In the genomic region with DNA sequence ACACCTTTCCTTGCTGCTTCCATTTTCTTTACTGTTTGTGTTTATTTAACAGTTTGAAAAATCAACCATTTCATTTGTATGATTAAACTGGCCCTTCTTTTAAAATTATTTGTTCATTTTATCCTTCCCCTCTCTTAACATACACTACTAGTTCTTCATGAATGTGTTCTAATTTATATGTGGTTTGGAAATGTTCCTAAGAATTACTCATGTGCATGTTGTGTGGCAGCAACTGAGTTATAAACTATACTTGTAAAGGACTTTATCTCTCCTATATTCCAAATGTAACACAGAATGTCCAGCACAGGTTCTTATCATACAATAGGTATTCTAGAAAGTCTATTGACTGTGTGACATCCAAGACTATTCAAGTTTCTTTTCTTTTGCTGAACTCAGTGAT, we compare ENCODE assay signal across 24 cellular contexts.
A peak's percentile ranks its signal among the peaks of the same experiment; 100 is the strongest.
DNase-seq lines count a peak whose midpoint lies in the region; ATAC-seq and TF ChIP-seq lines count a peak whose summit lies in the region.
"Had no signal": no experiment of that assay in that cellular context is flagged by ENCODE, and none has a peak within 500 bp of the region (broad histone marks: within the 10 kb centered on the region; RNA-seq: fewer than 3 reads in every experiment).

No MANE protein-coding gene starts in this region.

- H3K4me3 ChIP-seq in fibroblast of pulmonary artery (replicated peaks; ENCODE audit: low read depth, low read length) = no peak overlapping the region
- no peak overlapping the region for H3K4me3 ChIP-seq in heart left ventricle
- H3K4me3 ChIP-seq: adrenal gland, esophagus squamous epithelium, HAP-1, skin epidermis, thyroid gland had no signal

- no peak for TF ChIP-seq POLR2A in heart left ventricle (IDR thresholded peaks at IDR 0.05)

- peaks cover 0 to under 1% (median 0%) of the 10 kb centered on the region in 12 donors for H3K4me1 ChIP-seq in heart left ventricle
- H3K4me1 ChIP-seq: adrenal gland, esophagus squamous epithelium, HAP-1, thyroid gland had no signal

- H3K36me3 ChIP-seq in heart left ventricle = no peaks in the 10 kb centered on the region
- H3K36me3 ChIP-seq: adrenal gland, esophagus squamous epithelium, HAP-1, thyroid gland, WERI-Rb-1 had no signal

- intact Hi-C loops in heart left ventricle (cut with DNase I) = no loop called here

- ATAC-seq in heart left ventricle (no peak), GM19452 (IDR thresholded peaks at IDR 0.05; ENCODE audit: unreplicated experiment) (no peak)
- ATAC-seq: natural killer cell had no signal

- TF ChIP-seq CTCF in fibroblast of pulmonary artery (IDR thresholded peaks at IDR 0.05; ENCODE audit: low read length, missing control alignments) (no peak), heart left ventricle (IDR thresholded peaks at IDR 0.05) (no peak)

- H3K9me3 ChIP-seq in heart left ventricle = no peaks in the 10 kb centered on the region
- H3K9me3 ChIP-seq: adrenal gland, esophagus squamous epithelium, HAP-1, thyroid gland had no signal

- no peaks in the 10 kb centered on the region for H3K27me3 ChIP-seq in heart left ventricle
- H3K27me3 ChIP-seq: adrenal gland, esophagus squamous epithelium, thyroid gland had no signal

- peak; percentile 35 for DNase-seq in A172 (ENCODE audit: low spot score)
- DNase-seq in LHCN-M2 (ENCODE audit: low read depth) = peak; percentile 46
- DNase-seq in astrocyte of the hippocampus (ENCODE audit: low read depth, low spot score) = peak; percentile 19
- peak; percentile 10 for DNase-seq in fibroblast of pulmonary artery (ENCODE audit: low read depth)
- no peak for DNase-seq in T1000 (lab: John Stamatoyannopoulos, UW)
- DNase-seq in heart left ventricle = no peak
- DNase-seq in NCI-H2171 treated with DMSO at 0.1 percent for 48 hours (lab: John Stamatoyannopoulos, UW) = no peak
- DNase-seq: 8988T; activated CD4-positive, alpha-beta T cell treated with anti-CD3 and anti-CD28 coated beads, Interleukin-2, amount 10 ng/mL, durations not matched to agents 7 days and 5 days; activated naive CD4-positive, alpha-beta T cell treated with Interleukin-2 at 50 U/mL for 16 hours; adrenal gland; cortex of kidney; DMS153; endodermal cell; esophagus squamous epithelium; kidney; natural killer cell; NCI-H510A; occipital lobe; thyroid gland; WERI-Rb-1 had no signal

- H3K27ac ChIP-seq in heart left ventricle = no peak overlapping the region
- H3K27ac ChIP-seq: adrenal gland, esophagus squamous epithelium, skin epidermis, thyroid gland, WERI-Rb-1 had no signal

Comparison
In these comparisons a context has a peak if more than half of its experiments do, and no peak if none do; other contexts are left out.
1. DNase-seq: peak in A172 (single experiment), LHCN-M2 (single experiment), astrocyte of the hippocampus (single experiment) and fibroblast of pulmonary artery (single experiment); none in T1000 (single experiment), heart left ventricle (0 of 5) and NCI-H2171 treated with DMSO at 0.1 percent for 48 hours (single experiment).